Comparison of ENCODE assay signal across 19 cellular contexts in the genomic region with DNA sequence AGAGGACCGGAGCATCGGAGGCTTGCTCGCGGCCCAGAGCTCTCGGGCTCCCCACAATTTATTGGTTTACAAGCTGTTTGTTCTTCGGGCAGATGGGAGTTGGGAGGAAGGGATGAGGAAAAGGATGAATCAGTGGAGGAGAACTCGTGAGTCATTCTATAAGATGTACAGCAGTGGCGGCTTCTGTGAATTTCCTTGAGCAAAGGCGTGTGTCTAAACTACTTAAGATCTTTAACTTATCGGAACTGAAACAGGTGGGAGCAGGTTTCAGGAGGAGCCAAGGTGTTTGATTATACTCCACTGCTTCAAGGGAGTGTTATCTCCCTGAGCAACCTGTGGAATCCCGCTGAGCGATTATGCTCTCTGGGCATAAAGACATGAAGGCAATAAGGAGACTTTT. TPM values are rescaled to one million over a fixed set of nuclear protein-coding genes. Genes with fewer than 3 reads are reported as not detected.
DNase-seq lines count a peak whose midpoint lies in the region; ATAC-seq and TF ChIP-seq lines count a peak whose summit lies in the region.
"Had no signal": no experiment of that assay in that cellular context is flagged by ENCODE, and none has a peak within 500 bp of the region (broad histone marks: within the 10 kb centered on the region; RNA-seq: fewer than 3 reads in every experiment).

No MANE protein-coding gene starts in this region.

- H3K18ac ChIP-seq in IMR-90 (ENCODE audit: low read depth, low read length), result no peak overlapping the region

- H3K36me3 ChIP-seq in Caco-2 (ENCODE audit: control insufficient read depth, insufficient read depth, low read length), result no peaks in the 10 kb centered on the region
- H3K36me3 ChIP-seq in IMR-90 (ENCODE audit: control insufficient read depth, insufficient read depth, low read length), result no peaks in the 10 kb centered on the region
- H3K36me3 ChIP-seq: ascending aorta, spleen, transverse colon had no signal

- intact Hi-C loops in Caco-2 (cut with micrococcal nuclease; ENCODE audit: unreplicated experiment), result no loop called here
- intact Hi-C loops in IMR-90 (cut with micrococcal nuclease), result no loop called here
- intact Hi-C loops in activated CD4-positive, alpha-beta T cell treated with anti-CD3 and anti-CD28 coated beads for 36 hours (cut with DNase I, micrococcal nuclease), result no loop called here

- H2AK9ac ChIP-seq in IMR-90 (replicated peaks; ENCODE audit: low read depth, low read length, poor library complexity), result no peak overlapping the region

- ATAC-seq in IMR-90 (ENCODE audit: low read depth) (no peak), GM21360 (IDR thresholded peaks at IDR 0.05; ENCODE audit: unreplicated experiment) (no peak), HG03521 (IDR thresholded peaks at IDR 0.05; ENCODE audit: unreplicated experiment) (no peak)
- no peak for ATAC-seq in activated CD4-positive, alpha-beta T cell treated with anti-CD3 and anti-CD28 coated beads for 36 hours
- ATAC-seq: GM12878, left ventricle myocardium superior had no signal

- no peak overlapping the region for H3K56ac ChIP-seq in IMR-90 (ENCODE audit: extremely low read depth, insufficient read depth, low read length)

- H3K9me3 ChIP-seq in Caco-2, result peaks cover 6% of the 10 kb centered on the region
- no peaks in the 10 kb centered on the region for H3K9me3 ChIP-seq in IMR-90 (ENCODE audit: control insufficient read depth, insufficient read depth, low read length)
- H3K9me3 ChIP-seq: ascending aorta, transverse colon had no signal

- H4K5ac ChIP-seq in IMR-90 (ENCODE audit: low read depth, low read length), result no peak overlapping the region

- H3K9me3 Mint-ChIP-seq in Caco-2 (ENCODE audit: unreplicated experiment), result peaks cover 13% of the 10 kb centered on the region
- peaks cover 3% of the 10 kb centered on the region for H3K9me3 Mint-ChIP-seq in activated CD4-positive, alpha-beta T cell treated with anti-CD3 and anti-CD28 coated beads for 36 hours (ENCODE audit: low read depth)

- peaks cover 13% of the 10 kb centered on the region for H3K4me1 Mint-ChIP-seq in Caco-2 (ENCODE audit: low read depth, unreplicated experiment)
- no peaks in the 10 kb centered on the region for H3K4me1 Mint-ChIP-seq in activated CD4-positive, alpha-beta T cell treated with anti-CD3 and anti-CD28 coated beads for 36 hours
- H3K4me1 Mint-ChIP-seq: CD8-positive, alpha-beta memory T cell had no signal

- no peak overlapping the region for H2BK5ac ChIP-seq in IMR-90 (ENCODE audit: low read depth, low read length, poor library complexity, severe bottlenecking)

- H4K20me1 ChIP-seq in IMR-90 (ENCODE audit: insufficient read depth, low read length), result no peaks in the 10 kb centered on the region

- CTCF ChIA-PET in Caco-2 (lab: Charles Lee) (no interaction called here), IMR-90 (lab: Yijun Ruan, JAX) (no interaction called here)
- CTCF ChIA-PET in activated CD4-positive, alpha-beta T cell treated with anti-CD3 and anti-CD28 coated beads for 36 hours (lab: Charles Lee), result no interaction called here

- H3K79me1 ChIP-seq in IMR-90 (ENCODE audit: low read depth in 1 of 2, low read length in 2 of 2), result no peaks in the 10 kb centered on the region

- no peak overlapping the region for H2BK15ac ChIP-seq in IMR-90 (ENCODE audit: low read depth, low read length)

- H3K4me1 ChIP-seq in Caco-2 (no peaks in the 10 kb centered on the region), IMR-90 (ENCODE audit: control insufficient read depth, insufficient read depth, low read length) (no peaks in the 10 kb centered on the region)
- H3K4me1 ChIP-seq: ascending aorta, spleen, transverse colon had no signal

- H2BK120ac ChIP-seq in IMR-90 (ENCODE audit: low read depth, low read length), result no peak overlapping the region

- H4K8ac ChIP-seq in IMR-90 (ENCODE audit: low read depth in 2 of 2, low read length in 2 of 2), result no peak overlapping the region

- H2AFZ ChIP-seq in IMR-90 (replicated peaks; ENCODE audit: low read length, poor library complexity), result no peak overlapping the region

- H3K27me3 Mint-ChIP-seq in Caco-2 (ENCODE audit: insufficient read depth, unreplicated experiment), result no peaks in the 10 kb centered on the region
- H3K27me3 Mint-ChIP-seq in activated CD4-positive, alpha-beta T cell treated with anti-CD3 and anti-CD28 coated beads for 36 hours, result peaks cover 6% of the 10 kb centered on the region
- H3K27me3 Mint-ChIP-seq: progenitor cell of endocrine pancreas had no signal

- in situ Hi-C loops in IMR-90 (cut with MboI; ENCODE audit: low sequenced_read_pairs), result no loop called here

- no peaks in the 10 kb centered on the region for H3K9me1 ChIP-seq in IMR-90 (ENCODE audit: insufficient read depth, low read length)

- no peak overlapping the region for H2AK5ac ChIP-seq in IMR-90 (ENCODE audit: low read depth, low read length)

- no peak for TF ChIP-seq POLR2A in IMR-90 (IDR thresholded peaks at IDR 0.05; ENCODE audit: low read depth, low read length)

- no peak overlapping the region for H3K4me2 ChIP-seq in IMR-90 (ENCODE audit: low read depth, low read length)

- H3K14ac ChIP-seq in IMR-90 (replicated peaks; ENCODE audit: low read depth, low read length), result no peak overlapping the region

- H3K23ac ChIP-seq in IMR-90 (ENCODE audit: low read depth, low read length), result no peak overlapping the region

- H3K4me3 ChIP-seq in Caco-2 (ENCODE audit: low read depth, low read length) (no peak overlapping the region), IMR-90 (ENCODE audit: insufficient read depth, low read depth, low read length) (no peak overlapping the region)
- H3K4me3 ChIP-seq: ascending aorta, GM12878, spleen, transverse colon had no signal

- H3K4me3 Mint-ChIP-seq in Caco-2 (ENCODE audit: unreplicated experiment), result peak overlapping the region; percentile 43
- H3K4me3 Mint-ChIP-seq in activated CD4-positive, alpha-beta T cell treated with anti-CD3 and anti-CD28 coated beads for 36 hours, result no peak overlapping the region
- H3K4me3 Mint-ChIP-seq: CD8-positive, alpha-beta memory T cell had no signal

- H3K27ac ChIP-seq in IMR-90 (ENCODE audit: insufficient read depth, low read length), result no peak overlapping the region
- H3K27ac ChIP-seq: ascending aorta, spleen, transverse colon, VCaP had no signal

- POLR2A ChIA-PET in Caco-2 (lab: Charles Lee) (no interaction called here), IMR-90 (lab: Charles Lee; ENCODE audit: unreplicated experiment) (no interaction called here)
- POLR2A ChIA-PET in activated CD4-positive, alpha-beta T cell treated with anti-CD3 and anti-CD28 coated beads for 36 hours (lab: Charles Lee), result no interaction called here

- TF ChIP-seq RAD21 in IMR-90 (IDR thresholded peaks at IDR 0.05; ENCODE audit: low read length), result no peak

- dilution Hi-C loops in IMR-90 (cut with HindIII; ENCODE audit: low sequenced_read_pairs, unreplicated experiment), result no loop called here

- H4K91ac ChIP-seq in IMR-90 (ENCODE audit: insufficient read depth, low read depth, low read length), result no peak overlapping the region

- DNase-seq in Caco-2 (peak; percentile 15 to 55), IMR-90 (peak; percentile 46), amniotic epithelial cell (ENCODE audit: low read depth) (peak; percentile 79), hepatic stellate cell (ENCODE audit: low spot score) (peak; percentile 4), islet precursor cell (no peak)
- DNase-seq in activated CD4-positive, alpha-beta T cell treated with anti-CD3 and anti-CD28 coated beads for 36 hours, result no peak
- DNase-seq: CD8-positive, alpha-beta memory T cell; Karpas-422; left ventricle myocardium superior; NCI-H1694 treated with DMSO at 0.1 percent for 48 hours; spleen; stimulated activated naive CD4-positive, alpha-beta T cell; transverse colon had no signal

- BruUV-seq in Caco-2 (replicated peaks; lab: Mats Ljungman, UMichigan) (no TSS peak), IMR-90 (replicated peaks; lab: Mats Ljungman, UMichigan) (no TSS peak)

- H3K27me3 ChIP-seq in Caco-2 (replicated peaks; ENCODE audit: control insufficient read depth, insufficient read depth, low read length), result no peaks in the 10 kb centered on the region
- no peaks in the 10 kb centered on the region for H3K27me3 ChIP-seq in IMR-90 (ENCODE audit: control insufficient read depth, insufficient read depth, low read length)
- H3K27me3 ChIP-seq: ascending aorta, transverse colon had no signal

- WGBS in IMR-90 (ENCODE audit: extremely low coverage in 2 of 2, insufficient read length in 1 of 2), 2 experiments, result 100% methylated on average over 1 of the region's 12 CpGs; no CpG with 5 or more reads in 1 of the 2 experiments

- H3K36me3 Mint-ChIP-seq in Caco-2 (ENCODE audit: insufficient read depth, unreplicated experiment), result no peaks in the 10 kb centered on the region
- no peaks in the 10 kb centered on the region for H3K36me3 Mint-ChIP-seq in activated CD4-positive, alpha-beta T cell treated with anti-CD3 and anti-CD28 coated beads for 36 hours (ENCODE audit: low read depth)

- no peak overlapping the region for H3K4ac ChIP-seq in IMR-90 (ENCODE audit: low read depth, low read length)

- H2BK20ac ChIP-seq in IMR-90 (ENCODE audit: low read depth, low read length), result no peak overlapping the region

- peak overlapping the region; percentile 80 for H3K27ac Mint-ChIP-seq in Caco-2 (ENCODE audit: unreplicated experiment)
- no peak overlapping the region for H3K27ac Mint-ChIP-seq in activated CD4-positive, alpha-beta T cell treated with anti-CD3 and anti-CD28 coated beads for 36 hours
- H3K27ac Mint-ChIP-seq: progenitor cell of endocrine pancreas had no signal

- TF ChIP-seq CTCF in Caco-2 (IDR thresholded peaks at IDR 0.05; ENCODE audit: insufficient read depth in 1 of 2, low read depth in 1 of 2, low read length in 1 of 2, severe bottlenecking in 1 of 2, unreplicated experiment in 1 of 2), result no peak
- TF ChIP-seq CTCF in IMR-90 (conservative IDR thresholded peaks at IDR 0.05; ENCODE audit: low read depth, low read length), result no peak

- no peak overlapping the region for H3K9ac ChIP-seq in IMR-90 (ENCODE audit: low read depth, low read length)

TF ChIP-seq in IMR-90, 13 proteins besides CTCF, POLR2A, EP300 and RAD21 (continues in another document):
- TF ChIP-seq RCOR1 (IDR thresholded peaks at IDR 0.05; ENCODE audit: insufficient replicate concordance, low read length) (no peak), RFX5 (IDR thresholded peaks at IDR 0.05; ENCODE audit: low read depth, low read length) (no peak), BHLHE40 (IDR thresholded peaks at IDR 0.05; ENCODE audit: low read depth, low read length) (no peak), MXI1 (IDR thresholded peaks at IDR 0.05; ENCODE audit: borderline replicate concordance, low read depth, low read length) (no peak), CEBPB (IDR thresholded peaks at IDR 0.05; ENCODE audit: low read depth, low read length) (no peak), FOS (IDR thresholded peaks at IDR 0.05; ENCODE audit: low read depth, low read length) (no peak), MAFK (IDR thresholded peaks at IDR 0.05; ENCODE audit: low read depth, low read length) (no peak)

RNA-seq across cellular contexts. Expression of a gene that starts 50.5 kb away (rescaled TPM):
- total RNA-seq in Caco-2 (2022), result 29.4 and 30.3 TPM in 2 replicates
- 45.0 and 60.5 TPM in 2 replicates for total RNA-seq in IMR-90 (2012; rRNA removed)
- polyA plus RNA-seq in IMR-90 (2012; rRNA removed), result 6.8 and 9.7 TPM in 2 replicates
- 1.1 and 1.4 TPM in 2 replicates for polyA plus RNA-seq in IMR-90 (2012; cell fraction: cytosol; rRNA removed)
- 1.3 and 9.5 TPM in 2 replicates for polyA plus RNA-seq in IMR-90 (2012; cell fraction: nucleus; rRNA removed; ENCODE audit: low replicate concordance)
- total RNA-seq in activated CD4-positive, alpha-beta T cell treated with anti-CD3 and anti-CD28 coated beads for 36 hours, result 10 to 100 TPM; 28.6 to 29.5 TPM

Comparison
In these comparisons a context has a peak if more than half of its experiments do, and no peak if none do; other contexts are left out.
1. DNase-seq: peak in Caco-2 (2 of 2), IMR-90 (single experiment), amniotic epithelial cell (single experiment) and hepatic stellate cell (single experiment); none in islet precursor cell (single experiment) and activated CD4-positive, alpha-beta T cell treated with anti-CD3 and anti-CD28 coated beads for 36 hours (single experiment).